In genomic region chr17:41632482-41633105, GRCh38 we compare ENCODE assay signal across 1 cellular context.
A peak's percentile ranks its signal among the peaks of the same experiment; 100 is the strongest.
TF ChIP-seq lines count a peak whose summit lies in the region.

No MANE protein-coding gene starts in this region.

TF ChIP-seq in K562, 482 proteins besides CTCF, POLR2A, EP300 and RAD21 (continued from another document):
- TF ChIP-seq THAP12 (CRISPR knock-in tag; IDR thresholded peaks at IDR 0.05) (no peak), ZNF695 (CRISPR knock-in tag; IDR thresholded peaks at IDR 0.05) (no peak), HLTF (IDR thresholded peaks at IDR 0.05) (no peak), ADNP (tag; IDR thresholded peaks at IDR 0.05) (0 out of 2 replicates have a peak, but pooled peaks have one; percentile 17), HINFP (tag; conservative IDR thresholded peaks at IDR 0.05; ENCODE audit: low read depth) (no peak), NUFIP1 (IDR thresholded peaks at IDR 0.05; ENCODE audit: partially characterized antibody) (no peak), CBX1 (IDR thresholded peaks at IDR 0.05; ENCODE audit: low read depth) (no peak), ZNF407 (IDR thresholded peaks at IDR 0.05; ENCODE audit: low read depth) (0 out of 2 replicates have a peak, but pooled peaks have one; percentile 15), ZBTB33 (CRISPR knock-in tag; IDR thresholded peaks at IDR 0.05) (no peak), USF1 (CRISPR knock-in tag; IDR thresholded peaks at IDR 0.05) (no peak), ZNF609 (CRISPR knock-in tag; IDR thresholded peaks at IDR 0.05; ENCODE audit: borderline replicate concordance) (no peak), ZNF23 (CRISPR knock-in tag; IDR thresholded peaks at IDR 0.05) (no peak), TOE1 (IDR thresholded peaks at IDR 0.05; ENCODE audit: borderline replicate concordance) (no peak), TOE1 (CRISPR knock-in tag; IDR thresholded peaks at IDR 0.05; ENCODE audit: borderline replicate concordance, low read depth) (no peak), ATF1 (CRISPR knock-in tag; IDR thresholded peaks at IDR 0.05) (no peak), ATF1 (tag; IDR thresholded peaks at IDR 0.05) (no peak), XRCC4 (IDR thresholded peaks at IDR 0.05; ENCODE audit: extremely low read depth, insufficient read depth, insufficient read length) (no peak), HNRNPUL1 (IDR thresholded peaks at IDR 0.05; ENCODE audit: low read length) (no peak), ZNF589 (CRISPR knock-in tag; IDR thresholded peaks at IDR 0.05; ENCODE audit: low read depth) (no peak), L3MBTL2 (IDR thresholded peaks at IDR 0.05) (no peak), MTA2 (IDR thresholded peaks at IDR 0.05; ENCODE audit: low read depth) (no peak), ARID2 (IDR thresholded peaks at IDR 0.05) (no peak), ZNF217 (CRISPR knock-in tag; IDR thresholded peaks at IDR 0.05) (no peak), SIN3B (IDR thresholded peaks at IDR 0.05; ENCODE audit: low read depth) (no peak)
